Comparison of ENCODE assay signal across 9 cellular contexts in genomic region chr20:63522091-63522868, GRCh38. TPM values are rescaled to one million over a fixed set of nuclear protein-coding genes. Genes with fewer than 3 reads are reported as not detected.
A peak's percentile ranks its signal among the peaks of the same experiment; 100 is the strongest.
DNase-seq lines count a peak whose midpoint lies in the region; ATAC-seq and TF ChIP-seq lines count a peak whose summit lies in the region.
"Had no signal": no experiment of that assay in that cellular context is flagged by ENCODE, and none has a peak within 500 bp of the region (broad histone marks: within the 10 kb centered on the region; RNA-seq: fewer than 3 reads in every experiment).

No MANE protein-coding gene starts in this region.

- H4K20me1 ChIP-seq in DOHH2 (ENCODE audit: control insufficient read depth, insufficient read depth, low read depth, low read length) (peaks cover 14% of the 10 kb centered on the region), Karpas-422 (ENCODE audit: insufficient read depth, low read depth, low read length) (no peaks in the 10 kb centered on the region)

- peak overlapping the region; percentile 6; the same call in 1 of the 2 replicates for H3K4me2 ChIP-seq in DOHH2 (ENCODE audit: low read length)
- H3K4me2 ChIP-seq in Karpas-422 (ENCODE audit: low read depth, low read length, poor library complexity, severe bottlenecking): no peak overlapping the region

- TF ChIP-seq CTCF in DOHH2 (IDR thresholded peaks at IDR 0.05; ENCODE audit: low read depth, low read length, poor library complexity, severe bottlenecking) (no peak), WTC11 (IDR thresholded peaks at IDR 0.05) (no peak), fibroblast of the aortic adventitia (IDR thresholded peaks at IDR 0.05; ENCODE audit: insufficient read depth, low read length) (no peak), prostate gland (IDR thresholded peaks at IDR 0.05) (no peak), WERI-Rb-1 (IDR thresholded peaks at IDR 0.05; ENCODE audit: low read depth, low read length) (no peak)

- H3K4me3 ChIP-seq in DOHH2 (ENCODE audit: low read length) (no peak overlapping the region), fibroblast of the aortic adventitia (ENCODE audit: low read depth, low read length) (peak overlapping the region; percentile 85), prostate gland (peak overlapping the region; percentile 98), Karpas-422 (ENCODE audit: low read length) (no peak overlapping the region), WERI-Rb-1 (ENCODE audit: low read depth, low read length) (no peak overlapping the region)

- CTCF ChIA-PET in WTC11 (lab: Charles Lee): interaction anchor here (0.6 to 4.4 kb wide), 3 partner anchors 26 to 512 kb away, joined by 5 to 50 read pairs (median 5); no protein-coding TSS in a partner anchor

- no peak for ATAC-seq in WTC11

- peaks cover 9% of the 10 kb centered on the region; the same call in 1 of the 2 replicates for H3K27me3 Mint-ChIP-seq in WTC11 (ENCODE audit: low read depth)

- H2AFZ ChIP-seq in Karpas-422 (ENCODE audit: low read length): no peak overlapping the region

- H3K27me3 ChIP-seq in DOHH2 (ENCODE audit: control insufficient read depth, low read length) (peaks cover 11% of the 10 kb centered on the region), prostate gland (replicated peaks; ENCODE audit: insufficient read depth) (no peaks in the 10 kb centered on the region), Karpas-422 (ENCODE audit: low read length) (no peaks in the 10 kb centered on the region), WERI-Rb-1 (ENCODE audit: insufficient read depth, low read depth, severe bottlenecking) (no peaks in the 10 kb centered on the region)

- H3K9ac ChIP-seq in Karpas-422 (ENCODE audit: low read length): no peak overlapping the region

- peaks cover 21% of the 10 kb centered on the region for H3K36me3 Mint-ChIP-seq in WTC11

- H3K9me3 ChIP-seq in DOHH2 (ENCODE audit: control insufficient read depth, insufficient read depth, low read length): peaks cover 5% of the 10 kb centered on the region; the same call in 1 of the 2 replicates
- H3K9me3 ChIP-seq in prostate gland: no peaks in the 10 kb centered on the region
- H3K9me3 ChIP-seq in Karpas-422 (ENCODE audit: low read length): no peaks in the 10 kb centered on the region
- peaks cover 9% of the 10 kb centered on the region for H3K9me3 ChIP-seq in WERI-Rb-1 (ENCODE audit: severe bottlenecking)

- peaks cover 22% of the 10 kb centered on the region for H3K36me3 ChIP-seq in DOHH2 (ENCODE audit: control insufficient read depth, low read length)
- H3K36me3 ChIP-seq in prostate gland: no peaks in the 10 kb centered on the region
- no peaks in the 10 kb centered on the region; the same call in 1 of the 2 replicates for H3K36me3 ChIP-seq in Karpas-422 (ENCODE audit: insufficient read depth, low read length)
- peaks cover 27% of the 10 kb centered on the region for H3K36me3 ChIP-seq in WERI-Rb-1

- H3K4me3 Mint-ChIP-seq in WTC11: peak overlapping the region; percentile 51

- intact Hi-C loops in prostate gland (cut with DNase I): no loop called here

- no peak for TF ChIP-seq POLR2A in prostate gland (IDR thresholded peaks at IDR 0.05)

- POLR2A ChIA-PET in WTC11 (lab: Charles Lee): interaction anchor here (1.0 to 1.6 kb wide), 2 partner anchors 31 to 220 kb away, joined by 3 read pairs; no protein-coding TSS in a partner anchor

- H3K27ac Mint-ChIP-seq in WTC11: no peak overlapping the region

- H3K9me3 Mint-ChIP-seq in WTC11: peaks cover 8% of the 10 kb centered on the region; the same call in 1 of the 2 replicates

- H3K79me2 ChIP-seq in DOHH2 (ENCODE audit: control insufficient read depth, low read length): peaks cover 13% of the 10 kb centered on the region
- H3K79me2 ChIP-seq in Karpas-422 (ENCODE audit: low read length): no peaks in the 10 kb centered on the region

- peaks cover 7% of the 10 kb centered on the region; the same call in 1 of the 2 replicates for H3F3A ChIP-seq in DOHH2 (ENCODE audit: control insufficient read depth, insufficient read depth)

- H3K9me2 ChIP-seq in DOHH2 (replicated peaks; ENCODE audit: control insufficient read depth, low read length) (no peaks in the 10 kb centered on the region), Karpas-422 (replicated peaks; ENCODE audit: insufficient read depth, low read length) (no peaks in the 10 kb centered on the region)

- no peak for DNase-seq in WTC11 (ENCODE audit: low spot score)
- DNase-seq in fibroblast of the aortic adventitia (ENCODE audit: low read depth): peak; percentile 29
- no peak for DNase-seq in prostate gland (ENCODE audit: low spot score)
- no peak for DNase-seq in T1000 (lab: John Stamatoyannopoulos, UW)
- DNase-seq in Karpas-422: no peak
- no peak for DNase-seq in NCI-H748 (lab: John Stamatoyannopoulos, UW; ENCODE audit: unreplicated experiment)
- no peak for DNase-seq in WERI-Rb-1
- DNase-seq: foreskin melanocyte had no signal

- H3K27ac ChIP-seq in DOHH2 (ENCODE audit: low read depth, low read length): no peak overlapping the region
- peak overlapping the region; percentile 95 to 100 for H3K27ac ChIP-seq in prostate gland
- H3K27ac ChIP-seq in Karpas-422 (ENCODE audit: low read length): no peak overlapping the region
- H3K27ac ChIP-seq in WERI-Rb-1: no peak overlapping the region

- H3K4me1 ChIP-seq in DOHH2 (ENCODE audit: control insufficient read depth, low read length) (peaks cover 18% of the 10 kb centered on the region), prostate gland (replicated peaks) (peaks cover 10% of the 10 kb centered on the region), Karpas-422 (ENCODE audit: low read length) (peaks cover 13% of the 10 kb centered on the region)

- 55% methylated on average over 13 of the region's 13 CpGs for WGBS in prostate gland

- H3K4me1 Mint-ChIP-seq in WTC11: peaks cover 14% of the 10 kb centered on the region

TF ChIP-seq in WTC11, 78 proteins besides CTCF, POLR2A, EP300 and RAD21 (continues in another document):
- no peak for TF ChIP-seq ZNF423 (CRISPR knock-in tag; IDR thresholded peaks at IDR 0.05)
- no peak for TF ChIP-seq ZBTB21 (CRISPR knock-in tag; IDR thresholded peaks at IDR 0.05; ENCODE audit: borderline replicate concordance)
- no peak for TF ChIP-seq PRDM15 (CRISPR knock-in tag; IDR thresholded peaks at IDR 0.05)

RNA-seq across cellular contexts. Expression of gene PPDPF, which starts 1.7 kb away (rescaled TPM):
- total RNA-seq in WTC11 (2021) (170 to 210 TPM (median 205 TPM) in 3 replicates), fibroblast of the aortic adventitia (ENCODE audit: low replicate concordance) (35.3 and 97.0 TPM in 2 replicates), prostate gland (100 to 1,000 TPM; 602 to 609 TPM)
- total RNA-seq in Karpas-422 (2014; rRNA removed; shearing (Covaris generic); ENCODE audit: low replicate concordance): 16.2 and 51.0 TPM in 2 replicates

RNA-seq across cellular contexts. Expression of gene PTK6, which starts 14.9 kb away (rescaled TPM):
- total RNA-seq in WTC11 (2021): 0.22 to 0.53 TPM (median 0.32 TPM) in 3 replicates
- total RNA-seq in fibroblast of the aortic adventitia (ENCODE audit: low replicate concordance): not detected in 2 replicates
- total RNA-seq in prostate gland: 1 to 10 TPM in 1 of 2 donors, under 1 TPM in 1; 0.77 to 1.1 TPM
- total RNA-seq in Karpas-422 (2014; rRNA removed; shearing (Covaris generic); ENCODE audit: low replicate concordance): 0.51 TPM in 1 of 2 replicates, not detected in the other

RNA-seq across cellular contexts. Expression of gene EEF1A2, which starts 23.4 kb away (rescaled TPM):
- total RNA-seq in WTC11 (2021) (26.0 to 35.7 TPM (median 34.9 TPM) in 3 replicates), fibroblast of the aortic adventitia (ENCODE audit: low replicate concordance) (0.18 TPM in 1 of 2 replicates, not detected in the other), prostate gland (10 to 100 TPM; 13.4 to 20.9 TPM)
- 0.71 TPM in 1 of 2 replicates, not detected in the other for total RNA-seq in Karpas-422 (2014; rRNA removed; shearing (Covaris generic); ENCODE audit: low replicate concordance)

RNA-seq across cellular contexts. Expression of gene SRMS, which starts 25.3 kb away (rescaled TPM):
- total RNA-seq in WTC11 (2021) (0.21 to 0.46 TPM (median 0.26 TPM) in 3 replicates), fibroblast of the aortic adventitia (ENCODE audit: low replicate concordance) (not detected in 2 replicates), prostate gland (1 to 10 TPM in 1 of 2 donors, under 1 TPM in 1; 0.34 to 1.6 TPM)
- total RNA-seq in Karpas-422 (2014; rRNA removed; shearing (Covaris generic); ENCODE audit: low replicate concordance): not detected in 2 replicates

RNA-seq across cellular contexts. Expression of gene FNDC11, which starts 31.7 kb away (rescaled TPM):
- total RNA-seq in WTC11 (2021) (3.4 to 3.8 TPM (median 3.6 TPM) in 3 replicates), fibroblast of the aortic adventitia (ENCODE audit: low replicate concordance) (0.25 and 0.45 TPM in 2 replicates), prostate gland (10 to 100 TPM in 1 of 2 donors, 1 to 10 TPM in 1; 1.8 to 12.1 TPM)
- 0.48 and 1.6 TPM in 2 replicates for total RNA-seq in Karpas-422 (2014; rRNA removed; shearing (Covaris generic); ENCODE audit: low replicate concordance)

Comparison
In these comparisons a context has a peak if more than half of its experiments do, and no peak if none do; other contexts are left out.
1. H3K27ac ChIP-seq: peak in prostate gland (2 of 2); none in DOHH2 (single experiment), Karpas-422 (single experiment) and WERI-Rb-1 (single experiment).
2. H3K4me3 ChIP-seq: peak in fibroblast of the aortic adventitia (single experiment) and prostate gland (2 of 2); none in DOHH2 (single experiment), Karpas-422 (single experiment) and WERI-Rb-1 (single experiment).